ENCODE assay signal across 11 cellular contexts in the genomic region with DNA sequence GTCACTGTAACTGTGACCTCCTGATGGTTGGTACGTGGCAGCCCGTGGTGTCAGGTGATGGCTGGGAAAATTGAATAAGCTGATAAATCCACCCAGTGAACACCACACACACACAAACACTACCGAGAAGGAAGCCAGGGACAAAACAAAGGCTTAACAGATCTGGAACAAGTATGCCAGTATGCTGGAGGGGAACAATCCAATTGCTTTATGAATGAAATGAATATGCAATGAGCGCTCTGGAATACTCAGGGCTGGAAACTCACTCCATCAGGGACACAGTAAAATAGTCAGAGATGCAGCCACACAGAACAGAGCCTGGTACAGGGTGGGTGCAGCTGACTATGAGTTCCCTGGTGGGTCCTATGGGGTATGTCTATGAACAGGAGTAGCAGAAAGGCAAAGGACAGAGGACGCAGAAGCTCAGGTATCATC. TPM values are rescaled to one million over a fixed set of nuclear protein-coding genes. Genes with fewer than 3 reads are reported as not detected.
DNase-seq lines count a peak whose midpoint lies in the region; ATAC-seq and TF ChIP-seq lines count a peak whose summit lies in the region.
"Had no signal": no experiment of that assay in that cellular context is flagged by ENCODE, and none has a peak within 500 bp of the region (broad histone marks: within the 10 kb centered on the region; RNA-seq: fewer than 3 reads in every experiment).

No MANE protein-coding gene starts in this region.

- peaks cover 0 to 76% (median 0%) of the 10 kb centered on the region in 3 donors for H3K36me3 ChIP-seq in tibial nerve

- H3K27me3 Mint-ChIP-seq in activated naive CD4-positive, alpha-beta T cell treated with anti-CD3 and anti-CD28 coated beads, Interleukin-2, amount 10 ng/mL, durations not matched to agents 7 days and 5 days, result no peaks in the 10 kb centered on the region

- H3K27ac Mint-ChIP-seq in activated naive CD4-positive, alpha-beta T cell treated with anti-CD3 and anti-CD28 coated beads, Interleukin-2, amount 10 ng/mL, durations not matched to agents 7 days and 5 days, result peak overlapping the region; percentile 79
- H3K27ac Mint-ChIP-seq: activated T-cell treated with anti-CD3 and anti-CD28 coated beads, Interleukin-2, amount 50 U/mL, for 72 hours had no signal

- no peaks in the 10 kb centered on the region for H3K9me3 Mint-ChIP-seq in activated naive CD4-positive, alpha-beta T cell treated with anti-CD3 and anti-CD28 coated beads, Interleukin-2, amount 10 ng/mL, durations not matched to agents 7 days and 5 days
- H3K9me3 Mint-ChIP-seq: activated T-cell treated with anti-CD3 and anti-CD28 coated beads, Interleukin-2, amount 50 U/mL, for 72 hours had no signal

- H3K27me3 ChIP-seq in tibial nerve, result no peaks in the 10 kb centered on the region

- ATAC-seq in HG03521 (IDR thresholded peaks at IDR 0.05; ENCODE audit: unreplicated experiment), result peak; percentile 22
- no peak for ATAC-seq in HG03159 (IDR thresholded peaks at IDR 0.05; ENCODE audit: unreplicated experiment)
- ATAC-seq in HG03039 (IDR thresholded peaks at IDR 0.05; ENCODE audit: unreplicated experiment), result no peak

- peak in 1 of 2 donors; percentile 10 for TF ChIP-seq POLR2A in tibial nerve (IDR thresholded peaks at IDR 0.05)

- H3K4me1 Mint-ChIP-seq in activated naive CD4-positive, alpha-beta T cell treated with anti-CD3 and anti-CD28 coated beads, Interleukin-2, amount 10 ng/mL, durations not matched to agents 7 days and 5 days, result peaks cover 29% of the 10 kb centered on the region

- H3K36me3 Mint-ChIP-seq in activated naive CD4-positive, alpha-beta T cell treated with anti-CD3 and anti-CD28 coated beads, Interleukin-2, amount 10 ng/mL, durations not matched to agents 7 days and 5 days, result peaks cover 68% of the 10 kb centered on the region

- H3K4me3 Mint-ChIP-seq in activated naive CD4-positive, alpha-beta T cell treated with anti-CD3 and anti-CD28 coated beads, Interleukin-2, amount 10 ng/mL, durations not matched to agents 7 days and 5 days, result no peak overlapping the region
- H3K4me3 Mint-ChIP-seq: activated T-cell treated with anti-CD3 and anti-CD28 coated beads, Interleukin-2, amount 50 U/mL, for 72 hours had no signal

- peak in 1 of 2 donors; percentile 51 for TF ChIP-seq EP300 in tibial nerve (IDR thresholded peaks at IDR 0.05)

- CTCF ChIA-PET in activated naive CD4-positive, alpha-beta T cell treated with anti-CD3 and anti-CD28 coated beads, Interleukin-2, amount 10 ng/mL, durations not matched to agents 7 days and 5 days (lab: Charles Lee), result interaction anchor here (0.9 kb wide), 1 partner anchor 85 kb away, joined by 3 read pairs; no protein-coding TSS in a partner anchor

- H3K9me3 ChIP-seq in tibial nerve, result no peaks in the 10 kb centered on the region

- H3K4me3 ChIP-seq in tibial nerve, result no peak overlapping the region

- TF ChIP-seq CTCF in tibial nerve (IDR thresholded peaks at IDR 0.05), result no peak

- WGBS in tibial nerve, 2 donors, result 59 to 63% methylated on average over 5 of the region's 5 CpGs

- peak overlapping the region; percentile 15 to 74 (median 52) for H3K27ac ChIP-seq in tibial nerve
- H3K27ac ChIP-seq: parathyroid adenoma had no signal

- DNase-seq in activated naive CD4-positive, alpha-beta T cell treated with anti-CD3 and anti-CD28 coated beads, Interleukin-2, amount 10 ng/mL, durations not matched to agents 7 days and 5 days, result no peak
- DNase-seq in activated naive CD4-positive, alpha-beta T cell treated with Interleukin-2 at 50 U/mL for 16 hours, result no peak
- DNase-seq in globus pallidus (ENCODE audit: low spot score) (peak; percentile 98), tibial nerve (ENCODE audit: low spot score in 2 of 2) (no peak), DMS153 treated with DMSO at 0.1 percent for 48 hours (lab: John Stamatoyannopoulos, UW; ENCODE audit: unreplicated experiment) (no peak)
- DNase-seq: activated T-cell treated with anti-CD3 and anti-CD28 coated beads, Interleukin-2, amount 50 U/mL, for 72 hours; kidney had no signal

- peaks cover 0 to 8% (median 4%) of the 10 kb centered on the region in 4 donors for H3K4me1 ChIP-seq in tibial nerve
- H3K4me1 ChIP-seq: parathyroid adenoma had no signal

RNA-seq across cellular contexts. Expression of a gene that starts 16.7 kb away (rescaled TPM):
- total RNA-seq in tibial nerve, result 10 to 100 TPM; 12.5 to 28.5 (median 14.8) TPM
